ENCODE assay signal across 8 cellular contexts in the genomic region with DNA sequence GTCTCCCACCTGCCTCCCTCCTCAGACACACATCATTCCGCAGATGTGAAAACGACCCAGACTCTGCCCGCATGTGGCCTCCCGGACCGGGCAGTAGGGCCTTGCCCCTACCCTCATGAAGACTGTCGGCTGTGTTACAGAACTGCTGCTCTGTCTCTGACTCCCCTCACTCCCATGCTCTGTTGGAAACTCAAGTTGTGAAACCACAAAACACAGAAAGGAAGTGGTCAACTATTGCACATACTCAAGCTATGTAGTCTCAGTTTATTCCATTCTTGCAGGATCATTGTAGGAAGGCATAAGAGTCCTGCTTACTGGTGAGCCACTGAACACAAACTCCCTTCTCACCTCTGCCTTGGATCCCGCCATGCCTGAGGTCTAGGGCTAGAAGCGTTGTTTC.
DNase-seq lines count a peak whose midpoint lies in the region; ATAC-seq lines count a peak whose summit lies in the region.

No MANE protein-coding gene starts in this region.

- ATAC-seq in HG03159 (IDR thresholded peaks at IDR 0.05; ENCODE audit: unreplicated experiment) = peak; percentile 92

- no peaks in the 10 kb centered on the region for H3K9me3 Mint-ChIP-seq in activated T-cell treated with anti-CD3 and anti-CD28 coated beads, Interleukin-2, amount 50 U/mL, for 24 hours

- H3K36me3 Mint-ChIP-seq in activated T-cell treated with anti-CD3 and anti-CD28 coated beads, Interleukin-2, amount 50 U/mL, for 24 hours (ENCODE audit: low read depth) = no peaks in the 10 kb centered on the region

- peak overlapping the region; percentile 41 for H3K27ac Mint-ChIP-seq in activated T-cell treated with anti-CD3 and anti-CD28 coated beads, Interleukin-2, amount 50 U/mL, for 24 hours

- H3K4me1 Mint-ChIP-seq in activated T-cell treated with anti-CD3 and anti-CD28 coated beads, Interleukin-2, amount 50 U/mL, for 24 hours (ENCODE audit: low read depth) = peaks cover 18% of the 10 kb centered on the region

- H3K27me3 Mint-ChIP-seq in activated T-cell treated with anti-CD3 and anti-CD28 coated beads, Interleukin-2, amount 50 U/mL, for 24 hours = peaks cover 8% of the 10 kb centered on the region

- H3K4me3 Mint-ChIP-seq in activated T-cell treated with anti-CD3 and anti-CD28 coated beads, Interleukin-2, amount 50 U/mL, for 24 hours = peak overlapping the region; percentile 16

- DNase-seq in activated T-cell treated with anti-CD3 and anti-CD28 coated beads, Interleukin-2, amount 50 U/mL, for 24 hours = no peak
- no peak for DNase-seq in activated T-cell treated with anti-CD3 and anti-CD28 coated beads, Interleukin-2, amount 50 U/mL, for 1 hour
- DNase-seq in activated CD4-positive, alpha-beta T cell treated with anti-CD3 and anti-CD28 coated beads, Interleukin-2, amount 50 U/mL, for 48 hours = peak; percentile 3 to 10
- DNase-seq in kidney glomerular epithelial cell (lab: John Stamatoyannopoulos, UW) (peak; percentile 18), middle frontal gyrus (ENCODE audit: extremely low spot score, low spot score) (no peak), NCI-H146 (lab: John Stamatoyannopoulos, UW) (no peak)
- DNase-seq in stimulated activated CD4-positive, alpha-beta T cell treated with anti-CD3 and anti-CD28 coated beads, Interleukin-4, amount 100 ng/mL, for 1 hour = no peak

Comparison
In these comparisons a context has a peak if more than half of its experiments do, and no peak if none do; other contexts are left out.
1. DNase-seq: peak in activated CD4-positive, alpha-beta T cell treated with anti-CD3 and anti-CD28 coated beads, Interleukin-2, amount 50 U/mL, for 48 hours (2 of 2) and kidney glomerular epithelial cell (single experiment); none in activated T-cell treated with anti-CD3 and anti-CD28 coated beads, Interleukin-2, amount 50 U/mL, for 24 hours (single experiment), activated T-cell treated with anti-CD3 and anti-CD28 coated beads, Interleukin-2, amount 50 U/mL, for 1 hour (single experiment), middle frontal gyrus (single experiment), stimulated activated CD4-positive, alpha-beta T cell treated with anti-CD3 and anti-CD28 coated beads, Interleukin-4, amount 100 ng/mL, for 1 hour (single experiment) and NCI-H146 (single experiment).